ENCODE assay signal across 9 cellular contexts in genomic region chr3:197305854-197306253, GRCh38. TPM values are rescaled to one million over a fixed set of nuclear protein-coding genes. Genes with fewer than 3 reads are reported as not detected.
DNase-seq lines count a peak whose midpoint lies in the region; ATAC-seq and TF ChIP-seq lines count a peak whose summit lies in the region.
"Had no signal": no experiment of that assay in that cellular context is flagged by ENCODE, and none has a peak within 500 bp of the region (broad histone marks: within the 10 kb centered on the region; RNA-seq: fewer than 3 reads in every experiment).

No MANE protein-coding gene starts in this region.

- H3K27me3 Mint-ChIP-seq in Calu3 (ENCODE audit: unreplicated experiment): no peaks in the 10 kb centered on the region

- peaks cover 23% of the 10 kb centered on the region for H3K36me3 Mint-ChIP-seq in Calu3 (ENCODE audit: insufficient read depth, unreplicated experiment)

- H3K9me3 Mint-ChIP-seq in Calu3 (ENCODE audit: low read depth, unreplicated experiment): no peaks in the 10 kb centered on the region

- intact Hi-C loops in Calu3 (cut with micrococcal nuclease; ENCODE audit: unreplicated experiment): loop anchor here (5.0 kb wide), 1 partner anchor 156 kb away; no protein-coding TSS in a partner anchor

- H3K4me3 Mint-ChIP-seq in Calu3 (ENCODE audit: low read depth, unreplicated experiment): no peak overlapping the region

- H3K27ac ChIP-seq in cingulate gyrus (ENCODE audit: low read depth, low read length): peak overlapping the region; percentile 19

- peak overlapping the region; percentile 75 for H3K27ac Mint-ChIP-seq in Calu3 (ENCODE audit: unreplicated experiment)

- CTCF ChIA-PET in Calu3 (lab: Charles Lee): no interaction called here

- DNase-seq in Calu3 (no peak), NCI-H1930 (lab: John Stamatoyannopoulos, UW) (no peak), cerebellum (ENCODE audit: low spot score) (no peak), NCI-H187 treated with DMSO at 0.1 percent for 48 hours (lab: John Stamatoyannopoulos, UW) (no peak)
- no peak for DNase-seq in stimulated activated CD4-positive, alpha-beta T cell treated with anti-CD3 and anti-CD28 coated beads, Interleukin-4, amount 100 ng/mL, for 4 hours
- DNase-seq: islet precursor cell had no signal

- peaks cover 51% of the 10 kb centered on the region for H3K4me1 Mint-ChIP-seq in Calu3 (ENCODE audit: low read depth, unreplicated experiment)

- no TSS peak for BruUV-seq in Calu3 (replicated peaks; lab: Mats Ljungman, UMichigan)

- TF ChIP-seq CTCF in Calu3 (IDR thresholded peaks at IDR 0.05; ENCODE audit: unreplicated experiment): no peak

- peak; percentile 95 for ATAC-seq in GM19397 (IDR thresholded peaks at IDR 0.05; ENCODE audit: unreplicated experiment)
- ATAC-seq in HG03342 (IDR thresholded peaks at IDR 0.05; ENCODE audit: unreplicated experiment): peak; percentile 89

RNA-seq across cellular contexts. Expression of gene DLG1, which starts 7.4 kb away (rescaled TPM):
- total RNA-seq in Calu3 (2022) (105 and 127 TPM in 2 replicates), cerebellum (69.2 TPM)
